ENCODE assay signal across 1 cellular context in genomic region chr11:13061294-13061990, GRCh38.
TF ChIP-seq lines count a peak whose summit lies in the region.

No MANE protein-coding gene starts in this region.

TF ChIP-seq in GM12878, 131 proteins besides CTCF, POLR2A, EP300 and RAD21 (continued from another document):
- TF ChIP-seq PRDM15 (CRISPR knock-in tag; IDR thresholded peaks at IDR 0.05): no peak
- TF ChIP-seq SREBF2 (IDR thresholded peaks at IDR 0.05; ENCODE audit: low read length): no peak
- no peak for TF ChIP-seq YY1 (IDR thresholded peaks at IDR 0.05; ENCODE audit: low read depth, low read length)
- TF ChIP-seq NBN (IDR thresholded peaks at IDR 0.05): no peak
- no peak for TF ChIP-seq SMAD5 (IDR thresholded peaks at IDR 0.05; ENCODE audit: low read depth)
- TF ChIP-seq BACH1 (IDR thresholded peaks at IDR 0.05; ENCODE audit: borderline replicate concordance): no peak
- no peak for TF ChIP-seq GATAD2B (conservative IDR thresholded peaks at IDR 0.05; ENCODE audit: low read depth)
- no peak for TF ChIP-seq CREB1 (IDR thresholded peaks at IDR 0.05; ENCODE audit: low read depth)
- TF ChIP-seq TARDBP (IDR thresholded peaks at IDR 0.05; ENCODE audit: borderline replicate concordance): no peak
- no peak for TF ChIP-seq SKIL (IDR thresholded peaks at IDR 0.05; ENCODE audit: low read depth, poor library complexity, severe bottlenecking)
- TF ChIP-seq DPF2 (IDR thresholded peaks at IDR 0.05): no peak
- no peak for TF ChIP-seq POLR2AphosphoS5 (IDR thresholded peaks at IDR 0.05; ENCODE audit: low read length)
- TF ChIP-seq ATF7 (IDR thresholded peaks at IDR 0.05; ENCODE audit: low read depth): no peak
- TF ChIP-seq MEF2A (IDR thresholded peaks at IDR 0.05; ENCODE audit: insufficient read depth, low read depth, low read length): no peak
- TF ChIP-seq GABPA (IDR thresholded peaks at IDR 0.05; ENCODE audit: low read depth): no peak
